In genomic region chr21:32828908-32829307, GRCh38 we compare ENCODE assay signal across 1 cellular context.
TF ChIP-seq lines count a peak whose summit lies in the region.

No MANE protein-coding gene starts in this region.

TF ChIP-seq in IMR-90, 13 proteins besides CTCF, POLR2A, EP300 and RAD21:
- TF ChIP-seq NFE2L2 (IDR thresholded peaks at IDR 0.05; ENCODE audit: low read depth, low read length): no peak
- TF ChIP-seq SMC3 (IDR thresholded peaks at IDR 0.05; ENCODE audit: low read depth, low read length): no peak
- TF ChIP-seq MAFK (IDR thresholded peaks at IDR 0.05; ENCODE audit: low read depth, low read length): no peak
- no peak for TF ChIP-seq FOS (IDR thresholded peaks at IDR 0.05; ENCODE audit: low read depth, low read length)
- TF ChIP-seq RFX5 (IDR thresholded peaks at IDR 0.05; ENCODE audit: low read depth, low read length): no peak
- no peak for TF ChIP-seq ELK1 (IDR thresholded peaks at IDR 0.05; ENCODE audit: borderline replicate concordance, low read depth, low read length)
- TF ChIP-seq CEBPB (IDR thresholded peaks at IDR 0.05; ENCODE audit: low read depth, low read length): 0 out of 2 replicates have a peak, but pooled peaks have one; percentile 29
- no peak for TF ChIP-seq MXI1 (IDR thresholded peaks at IDR 0.05; ENCODE audit: borderline replicate concordance, low read depth, low read length)
- TF ChIP-seq CHD1 (IDR thresholded peaks at IDR 0.05; ENCODE audit: low read depth, low read length): no peak
TF ChIP-seq in IMR-90: peak in this region for 1.
